ENCODE assay signal across 32 cellular contexts in genomic region chr2:136021976-136022375, GRCh38.
"Had no signal": no experiment of that assay in that cellular context is flagged by ENCODE, and none has a peak within 500 bp of the region (broad histone marks: within the 10 kb centered on the region; RNA-seq: fewer than 3 reads in every experiment).

No MANE protein-coding gene starts in this region.

- H3K27ac Mint-ChIP-seq: activated B cell treated with CpG ODN at 0.5 μM for 24 hours; activated naive CD8-positive, alpha-beta T cell; activated T-helper 2 cell treated with anti-CD3 and anti-CD28 coated beads, Interferon-gamma antibody, Interleukin-2, Interleukin-4, amounts not matched to agents 10 μg/mL and 5 μg/mL and 100 μg/mL, durations not matched to agents 14 hours and 24 hours and 36 hours; mesothelial cell of epicardium; type B pancreatic cell had no signal

- ATAC-seq: activated T-cell treated with anti-CD3 and anti-CD28 coated beads, Interleukin-2, amount 50 U/mL, for 4 hours; foreskin keratinocyte; naive thymus-derived CD8-positive, alpha-beta T cell; sciatic nerve; stimulated activated memory B cell treated with anti-CD40 and anti-IgM and Interleukin-4, amounts not matched to agents 10 μg/mL and 1 μg/mL and 100 μg/mL, for 72 hours; T-helper 17 cell had no signal

- H3K36me3 ChIP-seq: adrenal gland, breast epithelium, left ventricle myocardium inferior, stomach, thoracic aorta, vagina had no signal

- FAIRE-seq: endometrium, small intestine had no signal

- H3K27ac ChIP-seq: adrenal gland, breast epithelium, foreskin keratinocyte, hepatocyte, left ventricle myocardium inferior, thoracic aorta, vagina had no signal

- H3K4me1 ChIP-seq: breast epithelium, foreskin keratinocyte had no signal

- H3K79me2 ChIP-seq: hepatocyte had no signal

- H3K36me3 Mint-ChIP-seq: activated naive CD8-positive, alpha-beta T cell; immature natural killer cell; mesothelial cell of epicardium; naive thymus-derived CD8-positive, alpha-beta T cell; stimulated activated memory B cell treated with anti-CD40 and anti-IgM and Interleukin-4, amounts not matched to agents 10 μg/mL and 1 μg/mL and 100 μg/mL, for 72 hours; type B pancreatic cell had no signal

- H3K27me3 Mint-ChIP-seq: activated B cell treated with CpG ODN at 0.5 μM for 24 hours; activated naive CD8-positive, alpha-beta T cell; naive thymus-derived CD8-positive, alpha-beta T cell; stimulated activated memory B cell treated with anti-CD40 and anti-IgM and Interleukin-4, amounts not matched to agents 10 μg/mL and 1 μg/mL and 100 μg/mL, for 72 hours; T-helper 17 cell had no signal

- H3K4me3 ChIP-seq: adrenal gland, breast epithelium, hepatocyte, left ventricle myocardium inferior, stomach, thoracic aorta, vagina had no signal

- H3K4me3 Mint-ChIP-seq: activated B cell treated with CpG ODN at 0.5 μM for 24 hours; activated naive CD8-positive, alpha-beta T cell; activated T-cell treated with anti-CD3 and anti-CD28 coated beads, Interleukin-2, amount 50 U/mL, for 4 hours; immature natural killer cell; mesothelial cell of epicardium; naive thymus-derived CD8-positive, alpha-beta T cell; stimulated activated memory B cell treated with anti-CD40 and anti-IgM and Interleukin-4, amounts not matched to agents 10 μg/mL and 1 μg/mL and 100 μg/mL, for 72 hours; T-helper 17 cell; type B pancreatic cell had no signal

- H3K4me2 ChIP-seq: hepatocyte had no signal

- H2AFZ ChIP-seq: hepatocyte had no signal

- DNase-seq: activated B cell treated with CpG ODN at 0.5 μM for 24 hours; activated CD4-positive, alpha-beta T cell treated with anti-CD3 and anti-CD28 coated beads for 4 hours; activated CD4-positive, alpha-beta T cell treated with anti-CD3 and anti-CD28 coated beads, Interleukin-2, amount 50 U/mL, for 48 hours; activated CD8-positive, alpha-beta memory T cell treated with anti-CD3 and anti-CD28 coated beads, Interleukin-2, amount 50 U/mL, for 48 hours; activated naive CD4-positive, alpha-beta T cell; activated T-cell treated with anti-CD3 and anti-CD28 coated beads, Interleukin-2, amount 50 U/mL, for 4 hours; adrenal gland; cerebellar nuclear complex; cortex of kidney; erythroblast; foreskin keratinocyte; glutamatergic neuron; immature natural killer cell; kidney glomerular epithelial cell; left ventricle myocardium inferior; naive thymus-derived CD8-positive, alpha-beta T cell; posterior cingulate gyrus; small intestine; stimulated activated CD4-positive, alpha-beta T cell treated with anti-CD3 and anti-CD28 coated beads, Interleukin-15, amount 100 ng/mL, for 24 hours; stomach; T-helper 17 cell had no signal

- H3K27me3 ChIP-seq: adrenal gland, breast epithelium, hepatocyte, stomach, vagina had no signal

- H3K9me3 Mint-ChIP-seq: activated B cell treated with CpG ODN at 0.5 μM for 24 hours; activated T-cell treated with anti-CD3 and anti-CD28 coated beads, Interleukin-2, amount 50 U/mL, for 4 hours; activated T-helper 2 cell treated with anti-CD3 and anti-CD28 coated beads, Interferon-gamma antibody, Interleukin-2, Interleukin-4, amounts not matched to agents 10 μg/mL and 5 μg/mL and 100 μg/mL, durations not matched to agents 14 hours and 24 hours and 36 hours; immature natural killer cell; mesothelial cell of epicardium; naive thymus-derived CD8-positive, alpha-beta T cell; stimulated activated memory B cell treated with anti-CD40 and anti-IgM and Interleukin-4, amounts not matched to agents 10 μg/mL and 1 μg/mL and 100 μg/mL, for 72 hours; type B pancreatic cell had no signal

- H3K9me3 ChIP-seq: adrenal gland, breast epithelium, left ventricle myocardium inferior, stomach, thoracic aorta, vagina had no signal
